In the genomic region with DNA sequence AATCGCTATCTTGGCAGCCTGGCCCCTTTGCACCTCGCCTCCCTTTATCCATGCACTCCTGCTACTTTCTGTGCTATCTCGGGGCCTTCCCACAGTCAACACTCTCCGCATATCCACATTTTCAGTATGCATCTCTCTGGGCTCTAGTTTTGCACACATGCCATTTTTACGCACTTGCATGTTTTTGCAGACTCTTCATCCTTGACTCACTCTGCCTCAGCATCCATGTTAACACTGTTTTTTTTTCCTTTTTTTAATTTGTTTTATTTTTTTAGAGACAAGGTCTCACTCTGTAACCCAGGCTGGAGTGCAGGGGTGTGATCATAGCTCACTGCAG, we compare ENCODE assay signal across 13 cellular contexts. TPM values are rescaled to one million over a fixed set of nuclear protein-coding genes. Genes with fewer than 3 reads are reported as not detected.
DNase-seq lines count a peak whose midpoint lies in the region; ATAC-seq, FAIRE-seq and TF ChIP-seq lines count a peak whose summit lies in the region.
"Had no signal": no experiment of that assay in that cellular context is flagged by ENCODE, and none has a peak within 500 bp of the region (broad histone marks: within the 10 kb centered on the region; RNA-seq: fewer than 3 reads in every experiment).

No MANE protein-coding gene starts in this region.

- intact Hi-C loops in CD4-positive, alpha-beta T cell (cut with DNase I, micrococcal nuclease), result loop anchor here in 1 of 2 experiments (10.0 kb wide), 1 partner anchor 212 kb away; no protein-coding TSS in a partner anchor
- intact Hi-C loops in kidney (cut with DNase I), result no loop called here

- ATAC-seq in CD4-positive, alpha-beta T cell (ENCODE audit: poor library complexity), result no peak
- ATAC-seq in T-helper 17 cell (no peak), GM21825 (IDR thresholded peaks at IDR 0.05; ENCODE audit: unreplicated experiment) (no peak), GM18861 (IDR thresholded peaks at IDR 0.05; ENCODE audit: unreplicated experiment) (no peak)

- no peak for FAIRE-seq in kidney (lab: Jason Lieb, UNC)

- H3K27ac Mint-ChIP-seq in CD4-positive, alpha-beta T cell, result no peak overlapping the region
- no peak overlapping the region for H3K27ac Mint-ChIP-seq in T-helper 17 cell

- no peaks in the 10 kb centered on the region for H3K9me3 Mint-ChIP-seq in CD4-positive, alpha-beta T cell

- H3K4me1 Mint-ChIP-seq in CD4-positive, alpha-beta T cell (ENCODE audit: low read depth), result peaks cover 31% of the 10 kb centered on the region
- H3K4me1 Mint-ChIP-seq in T-helper 17 cell, result peaks cover 25% of the 10 kb centered on the region

- DNase-seq in CD4-positive, alpha-beta T cell, result no peak
- DNase-seq in T-helper 17 cell (no peak), foreskin fibroblast (peak in 1 of 2 donors; percentile 71), skeletal muscle cell (ENCODE audit: low read depth) (no peak), SJCRH30 (no peak), kidney (no peak)
- DNase-seq: cortex of kidney, islet precursor cell, KBM-7 had no signal

- no peaks in the 10 kb centered on the region for H3K27me3 Mint-ChIP-seq in CD4-positive, alpha-beta T cell
- H3K27me3 Mint-ChIP-seq in T-helper 17 cell, result no peaks in the 10 kb centered on the region

- H3K36me3 ChIP-seq in SJCRH30 (peaks cover 39% of the 10 kb centered on the region), kidney (ENCODE audit: control insufficient read depth in 1 of 2, insufficient read depth in 2 of 2, low read length in 2 of 2) (no peaks in the 10 kb centered on the region)

- H3K9me3 ChIP-seq in CD4-positive, alpha-beta T cell (ENCODE audit: control insufficient read depth, low read length), result no peaks in the 10 kb centered on the region
- H3K9me3 ChIP-seq in T-helper 17 cell (ENCODE audit: control insufficient read depth, low read length, poor library complexity, severe bottlenecking), result no peaks in the 10 kb centered on the region
- no peaks in the 10 kb centered on the region for H3K9me3 ChIP-seq in SJCRH30 (replicated peaks)
- no peaks in the 10 kb centered on the region for H3K9me3 ChIP-seq in kidney (ENCODE audit: control insufficient read depth in 1 of 2, low read length in 2 of 2)

- peak overlapping the region; percentile 45 for H3K4me3 Mint-ChIP-seq in CD4-positive, alpha-beta T cell
- H3K4me3 Mint-ChIP-seq in T-helper 17 cell, result peak overlapping the region; percentile 25

- CTCF ChIA-PET in CD4-positive, alpha-beta T cell (lab: Charles Lee), result no interaction called here

- TF ChIP-seq CTCF in CD4-positive, alpha-beta T cell (IDR thresholded peaks at IDR 0.05), result no peak
- TF ChIP-seq CTCF in foreskin fibroblast (IDR thresholded peaks at IDR 0.05; ENCODE audit: low read depth, low read length) (no peak), kidney (IDR thresholded peaks at IDR 0.05; ENCODE audit: borderline replicate concordance, extremely low read depth, insufficient read depth) (no peak)

- POLR2A ChIA-PET in CD4-positive, alpha-beta T cell (lab: Charles Lee), result no interaction called here

- no peak overlapping the region for H3K27ac ChIP-seq in CD4-positive, alpha-beta T cell (ENCODE audit: low read depth, low read length)
- H3K27ac ChIP-seq in SJCRH30 (no peak overlapping the region), kidney (ENCODE audit: low read depth in 2 of 2, low read length in 2 of 2) (no peak overlapping the region)

- no peaks in the 10 kb centered on the region for H3K27me3 ChIP-seq in CD4-positive, alpha-beta T cell (ENCODE audit: control insufficient read depth, insufficient read depth, low read length)
- no peaks in the 10 kb centered on the region for H3K27me3 ChIP-seq in SJCRH30

- H3K4me3 ChIP-seq in foreskin fibroblast (ENCODE audit: low read depth in 1 of 2, low read length in 2 of 2) (peak overlapping the region; percentile 60 to 73), skeletal muscle cell (ENCODE audit: low read depth, low read length) (peak overlapping the region; percentile 62), SJCRH30 (no peak overlapping the region), kidney (ENCODE audit: low read length in 2 of 2) (peak overlapping the region in 1 of 2 donors; percentile 21)

- H3K4me1 ChIP-seq in SJCRH30, result no peaks in the 10 kb centered on the region
- peaks cover 8 to 22% of the 10 kb centered on the region in 2 donors for H3K4me1 ChIP-seq in kidney (ENCODE audit: control insufficient read depth in 1 of 2, insufficient read depth in 1 of 2, low read depth in 1 of 2, low read length in 2 of 2)

- H3K36me3 Mint-ChIP-seq in CD4-positive, alpha-beta T cell (ENCODE audit: low read depth), result no peaks in the 10 kb centered on the region
- H3K36me3 Mint-ChIP-seq in T-helper 17 cell (ENCODE audit: low read depth), result no peaks in the 10 kb centered on the region

- H3K9ac ChIP-seq in kidney (ENCODE audit: low read length in 2 of 2), result no peak overlapping the region

RNA-seq across cellular contexts. Expression of a gene that starts 2.5 kb away (rescaled TPM):
- under 1 TPM; 0.47 to 0.50 TPM for total RNA-seq in CD4-positive, alpha-beta T cell
- total RNA-seq in T-helper 17 cell (under 1 TPM; 0.42 to 0.60 TPM), kidney (2.2 TPM)
- total RNA-seq in SJCRH30 (2014; rRNA removed; shearing (Covaris generic)), result 19.5 and 24.5 TPM in 2 replicates
- 3.6 TPM for polyA plus RNA-seq in kidney (ENCODE audit: insufficient read depth, low read depth, low replicate concordance)

RNA-seq across cellular contexts. Expression of a gene that starts 21.3 kb away (rescaled TPM):
- total RNA-seq in CD4-positive, alpha-beta T cell, result not detected
- total RNA-seq in T-helper 17 cell (not detected), kidney (5.8 TPM)
- total RNA-seq in SJCRH30 (2014; rRNA removed; shearing (Covaris generic)), result 0.08 and 0.30 TPM in 2 replicates
- polyA plus RNA-seq in kidney (ENCODE audit: insufficient read depth, low read depth, low replicate concordance), result 0.28 TPM
- total RNA-seq: Daoy, NCI-H460 had no signal

RNA-seq across cellular contexts. Expression of a gene that starts 23.4 kb away (rescaled TPM):
- total RNA-seq in CD4-positive, alpha-beta T cell, result under 1 TPM; 0.55 to 0.56 TPM
- under 1 TPM; 0.10 to 0.12 TPM for total RNA-seq in T-helper 17 cell
- 0.99 and 1.5 TPM in 2 replicates for total RNA-seq in SJCRH30 (2014; rRNA removed; shearing (Covaris generic))
- 23.3 TPM for total RNA-seq in kidney
- polyA plus RNA-seq in kidney (ENCODE audit: insufficient read depth, low read depth, low replicate concordance), result 13.6 TPM

RNA-seq across cellular contexts. Expression of a gene that starts 29.7 kb away (rescaled TPM):
- not detected for total RNA-seq in CD4-positive, alpha-beta T cell
- total RNA-seq in T-helper 17 cell (not detected), kidney (0.79 TPM)
- total RNA-seq in SJCRH30 (2014; rRNA removed; shearing (Covaris generic)), result not detected in 2 replicates
- polyA plus RNA-seq in kidney (ENCODE audit: insufficient read depth, low read depth, low replicate concordance), result not detected
- total RNA-seq: Daoy had no signal

RNA-seq across cellular contexts. Expression of a gene that starts 35.4 kb away (rescaled TPM):
- total RNA-seq in CD4-positive, alpha-beta T cell, result not detected
- total RNA-seq in T-helper 17 cell, result under 1 TPM; 0.07 to 0.16 TPM
- not detected in 2 replicates for total RNA-seq in SJCRH30 (2014; rRNA removed; shearing (Covaris generic))
- total RNA-seq in kidney, result 4.3 TPM
- polyA plus RNA-seq in kidney (ENCODE audit: insufficient read depth, low read depth, low replicate concordance), result 2.3 TPM
- total RNA-seq: Daoy had no signal
